23 cellular contexts compared by ENCODE assay signal in genomic region chr4:158036998-158037397, GRCh38.
"Had no signal": no experiment of that assay in that cellular context is flagged by ENCODE, and none has a peak within 500 bp of the region (broad histone marks: within the 10 kb centered on the region; RNA-seq: fewer than 3 reads in every experiment).

No MANE protein-coding gene starts in this region.

- H3K4me3 ChIP-seq: coronary artery, gastroesophageal sphincter, heart right ventricle, lung, mucosa of descending colon, neural progenitor cell, testis, tibial artery, upper lobe of left lung had no signal

- H3K36me3 ChIP-seq: gastroesophageal sphincter, heart right ventricle, neural progenitor cell, tibial artery, upper lobe of left lung had no signal

- H3K9me3 ChIP-seq: testis, tibial artery had no signal

- ATAC-seq: effector memory CD8-positive, alpha-beta T cell; gastroesophageal sphincter; left lobe of liver; mucosa of descending colon; sciatic nerve; stimulated activated memory B cell treated with anti-CD40 and anti-IgM and Interleukin-4, amounts not matched to agents 10 μg/mL and 1 μg/mL and 100 μg/mL, for 72 hours; stimulated activated naive CD8-positive, alpha-beta T cell treated with anti-CD3 and anti-CD28 coated beads, Interleukin-15, Interleukin-2, amounts not matched to agents 100 U/mL and 50 U/mL, for 24 hours had no signal

- H3K4me3 Mint-ChIP-seq: effector memory CD8-positive, alpha-beta T cell; mesothelial cell of epicardium; naive B cell; nephron; neural progenitor cell; stimulated activated memory B cell treated with anti-CD40 and anti-IgM and Interleukin-4, amounts not matched to agents 10 μg/mL and 1 μg/mL and 100 μg/mL, for 72 hours had no signal

- H3K27ac Mint-ChIP-seq: effector memory CD8-positive, alpha-beta T cell; mesothelial cell of epicardium; naive B cell; nephron; neural progenitor cell; progenitor cell of endocrine pancreas; stimulated activated memory B cell treated with anti-CD40 and anti-IgM and Interleukin-4, amounts not matched to agents 10 μg/mL and 1 μg/mL and 100 μg/mL, for 72 hours had no signal

- H3K36me3 Mint-ChIP-seq: naive B cell; stimulated activated memory B cell treated with anti-CD40 and anti-IgM and Interleukin-4, amounts not matched to agents 10 μg/mL and 1 μg/mL and 100 μg/mL, for 72 hours had no signal

- H3K79me2 ChIP-seq: parathyroid adenoma had no signal

- H2AFZ ChIP-seq: neural progenitor cell, parathyroid adenoma had no signal

- DNase-seq: effector memory CD8-positive, alpha-beta T cell; heart right ventricle; hippocampal formation; mesenchymal stem cell; mucosa of descending colon; naive B cell; stimulated activated CD4-positive, alpha-beta T cell treated with anti-CD3 and anti-CD28 coated beads, Interleukin-4, amount 100 ng/mL, for 4 hours; stimulated activated naive CD8-positive, alpha-beta T cell treated with anti-CD3 and anti-CD28 coated beads, Interleukin-15, Interleukin-2, amounts not matched to agents 100 U/mL and 50 U/mL, for 24 hours; substantia nigra; testis; tibial artery; upper lobe of left lung had no signal

- H3K4me1 ChIP-seq: neural progenitor cell, parathyroid adenoma, upper lobe of left lung had no signal

- H3K27me3 ChIP-seq: gastroesophageal sphincter, heart right ventricle, neural progenitor cell, testis, tibial artery, upper lobe of left lung had no signal

- H3K27ac ChIP-seq: coronary artery, gastroesophageal sphincter, heart right ventricle, neural progenitor cell, parathyroid adenoma, testis, tibial artery, upper lobe of left lung had no signal

- H3K4me2 ChIP-seq: neural progenitor cell had no signal

- H3K27me3 Mint-ChIP-seq: effector memory CD8-positive, alpha-beta T cell; naive B cell; progenitor cell of endocrine pancreas; stimulated activated memory B cell treated with anti-CD40 and anti-IgM and Interleukin-4, amounts not matched to agents 10 μg/mL and 1 μg/mL and 100 μg/mL, for 72 hours had no signal

- H3K9ac ChIP-seq: neural progenitor cell, parathyroid adenoma had no signal

- H3K4me1 Mint-ChIP-seq: naive B cell; neural progenitor cell; stimulated activated memory B cell treated with anti-CD40 and anti-IgM and Interleukin-4, amounts not matched to agents 10 μg/mL and 1 μg/mL and 100 μg/mL, for 72 hours had no signal
